Comparison of ENCODE assay signal across 8 cellular contexts in the genomic region with DNA sequence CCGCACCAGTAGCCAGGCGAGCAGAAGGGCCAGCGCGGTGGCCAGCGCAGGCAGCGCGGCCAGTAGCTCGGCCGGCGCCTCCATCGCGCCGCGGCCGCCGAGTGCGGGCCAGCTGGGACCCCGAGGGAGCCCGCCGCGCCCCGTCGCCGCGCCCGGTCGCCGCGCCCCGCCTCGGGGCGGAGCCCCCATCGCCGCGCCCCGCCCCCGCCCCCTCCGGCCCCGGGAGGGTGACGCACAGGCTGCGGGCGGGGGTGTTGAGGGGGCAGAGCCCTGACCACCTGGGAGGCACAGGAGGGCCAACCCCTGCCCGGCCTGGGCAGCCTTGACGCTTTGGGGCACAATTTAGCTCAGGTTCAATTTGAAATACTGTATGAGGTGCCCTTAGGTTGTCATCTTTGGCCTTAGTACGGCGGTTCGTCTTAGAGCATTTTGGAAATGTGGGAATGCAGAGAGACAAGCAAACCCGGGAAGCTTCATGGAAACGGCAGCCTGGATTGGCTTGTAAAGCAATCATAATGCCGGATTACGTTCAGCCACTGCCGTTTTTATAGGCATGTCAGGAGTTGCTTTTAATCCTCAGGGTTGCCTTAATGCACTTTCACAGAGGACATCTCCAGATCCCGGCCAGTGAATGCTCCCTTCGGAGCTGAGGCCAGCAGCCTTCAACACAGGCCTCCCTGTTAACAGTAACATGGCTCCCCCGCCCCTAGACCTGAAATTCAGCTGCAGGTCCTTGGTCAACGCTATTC. TPM values are rescaled to one million over a fixed set of nuclear protein-coding genes. Genes with fewer than 3 reads are reported as not detected.
DNase-seq lines count a peak whose midpoint lies in the region; ATAC-seq and TF ChIP-seq lines count a peak whose summit lies in the region.

A gene with protein sequence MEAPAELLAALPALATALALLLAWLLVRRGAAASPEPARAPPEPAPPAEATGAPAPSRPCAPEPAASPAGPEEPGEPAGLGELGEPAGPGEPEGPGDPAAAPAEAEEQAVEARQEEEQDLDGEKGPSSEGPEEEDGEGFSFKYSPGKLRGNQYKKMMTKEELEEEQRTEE (minus strand): TSS at position 103 of the 749 bp plus-strand sequence. CDS start 19 bp downstream, at position 84.

- peaks cover 18% of the 10 kb centered on the region for H3K4me1 ChIP-seq in DOHH2 (ENCODE audit: control insufficient read depth, low read length)
- peaks cover 27% of the 10 kb centered on the region for H3K4me1 ChIP-seq in mammary epithelial cell (ENCODE audit: insufficient read depth, low read length)
- peaks cover 24% of the 10 kb centered on the region for H3K4me1 ChIP-seq in iPS-18a (ENCODE audit: control insufficient read depth, low read depth, low read length)

- intact Hi-C loops in mammary epithelial cell (cut with micrococcal nuclease): loop anchor here (5.0 kb wide), 2 partner anchors 39 to 249 kb away; no protein-coding TSS in a partner anchor
- intact Hi-C loops in sciatic nerve (cut with DNase I): no loop called here

- TF ChIP-seq EP300 in Ishikawa (IDR thresholded peaks at IDR 0.05; ENCODE audit: borderline replicate concordance): no peak

- H3K27me3 ChIP-seq in DOHH2 (ENCODE audit: control insufficient read depth, low read length) (peaks cover 27% of the 10 kb centered on the region), mammary epithelial cell (ENCODE audit: insufficient read depth, low read length) (no peaks in the 10 kb centered on the region), iPS-18a (ENCODE audit: control insufficient read depth, insufficient read depth, low read length) (peaks cover 21% of the 10 kb centered on the region)

- dilution Hi-C loops in mammary epithelial cell (cut with HindIII; ENCODE audit: low sequenced_read_pairs): no loop called here

- BruUV-seq in mammary epithelial cell (replicated peaks; lab: Mats Ljungman, UMichigan): no TSS peak

- ATAC-seq in sciatic nerve (peak; percentile 72), GM18519 (IDR thresholded peaks at IDR 0.05; ENCODE audit: low FRiP score, unreplicated experiment) (no peak), GM19324 (IDR thresholded peaks at IDR 0.05; ENCODE audit: low FRiP score, unreplicated experiment) (no peak)

- no peak for TF ChIP-seq RAD21 in Ishikawa (IDR thresholded peaks at IDR 0.05; ENCODE audit: low read depth)

- H3K36me3 ChIP-seq in DOHH2 (ENCODE audit: control insufficient read depth, low read length) (peaks cover 25% of the 10 kb centered on the region), mammary epithelial cell (ENCODE audit: insufficient read depth, low read length) (peaks cover 6% of the 10 kb centered on the region), iPS-18a (ENCODE audit: control insufficient read depth, low read depth, low read length) (peaks cover 5% of the 10 kb centered on the region)

- TF ChIP-seq CTCF in DOHH2 (IDR thresholded peaks at IDR 0.05; ENCODE audit: low read depth, low read length, poor library complexity, severe bottlenecking) (no peak), mammary epithelial cell (conservative IDR thresholded peaks at IDR 0.05 in 1 of 2, IDR thresholded peaks at IDR 0.05 in 1 of 2; ENCODE audit: extremely low read depth in 1 of 2, insufficient read depth in 1 of 2, low read depth in 1 of 2, low read length in 2 of 2) (no peak)

- H3K9me3 ChIP-seq in DOHH2 (ENCODE audit: control insufficient read depth, insufficient read depth, low read length): no peaks in the 10 kb centered on the region
- no peaks in the 10 kb centered on the region for H3K9me3 ChIP-seq in mammary epithelial cell (replicated peaks; ENCODE audit: insufficient read depth, low read length)
- H3K9me3 ChIP-seq in iPS-18a (ENCODE audit: control insufficient read depth, low read depth, low read length): no peaks in the 10 kb centered on the region

- peak within 1 kb of the TSS; percentile 78 for H3K9ac ChIP-seq in mammary epithelial cell (ENCODE audit: insufficient read depth, low read length)
- H3K9ac ChIP-seq in iPS-18a (ENCODE audit: low read length): peak within 1 kb of the TSS; percentile 51

- H3K4me3 ChIP-seq in DOHH2 (ENCODE audit: low read length) (peak within 1 kb of the TSS; percentile 58), mammary epithelial cell (replicated peaks in 1 of 3; ENCODE audit: insufficient read depth in 1 of 3, low read depth in 2 of 3, low read length in 3 of 3) (peak within 1 kb of the TSS; percentile 65 to 68 (median 67)), iPS-18a (ENCODE audit: low read length) (peak within 1 kb of the TSS; percentile 57)

- no peaks in the 10 kb centered on the region for H3K9me2 ChIP-seq in DOHH2 (replicated peaks; ENCODE audit: control insufficient read depth, low read length)

- CTCF ChIA-PET in mammary epithelial cell (lab: Charles Lee; ENCODE audit: low non-redundant PET): interaction anchor here (0.7 kb wide), 1 partner anchor 131 kb away, joined by 10 read pairs; no protein-coding TSS in a partner anchor

- in situ Hi-C loops in mammary epithelial cell (cut with MboI; ENCODE audit: low sequenced_read_pairs in 2 of 2): no loop called here

- H3K4me2 ChIP-seq in DOHH2 (ENCODE audit: low read length) (peak within 1 kb of the TSS; percentile 67), mammary epithelial cell (ENCODE audit: insufficient read depth, low read depth, low read length) (peak within 1 kb of the TSS; percentile 90)

- peaks cover 7% of the 10 kb centered on the region for H3F3A ChIP-seq in DOHH2 (ENCODE audit: control insufficient read depth, insufficient read depth)

- peak; percentile 69 for DNase-seq in UCSD-AML1 (lab: John Stamatoyannopoulos, UW; ENCODE audit: unreplicated experiment)
- DNase-seq in mammary epithelial cell: peak; percentile 66
- DNase-seq in sciatic nerve (ENCODE audit: low spot score): peak; percentile 86

- H2AFZ ChIP-seq in mammary epithelial cell (ENCODE audit: low read depth, low read length): peak within 1 kb of the TSS; percentile 68

- H3K27ac ChIP-seq in DOHH2 (ENCODE audit: low read depth, low read length): no peak within 1 kb of the TSS
- H3K27ac ChIP-seq in mammary epithelial cell (ENCODE audit: insufficient read depth, low read depth, low read length): peak within 1 kb of the TSS; percentile 40
- H3K27ac ChIP-seq in iPS-18a (ENCODE audit: low read length): no peak within 1 kb of the TSS

- H3K79me2 ChIP-seq in DOHH2 (ENCODE audit: control insufficient read depth, low read length) (no peaks in the 10 kb centered on the region), mammary epithelial cell (ENCODE audit: insufficient read depth, low read length) (peaks cover 52% of the 10 kb centered on the region)

- WGBS in mammary epithelial cell (ENCODE audit: low coverage, missing lambda C conversion rate): 15% methylated on average over 14 of the region's 56 CpGs

- H4K20me1 ChIP-seq in DOHH2 (ENCODE audit: control insufficient read depth, insufficient read depth, low read depth, low read length) (no peaks in the 10 kb centered on the region), mammary epithelial cell (ENCODE audit: insufficient read depth, low read length) (peaks cover 3% of the 10 kb centered on the region)

TF ChIP-seq in Ishikawa, 13 proteins besides CTCF, POLR2A, EP300 and RAD21:
- TF ChIP-seq CREB1 (IDR thresholded peaks at IDR 0.05; ENCODE audit: low read depth) (peak; percentile 13; the same call in 1 of the 2 replicates), YY1 (IDR thresholded peaks at IDR 0.05; ENCODE audit: low read depth) (0 out of 2 replicates have a peak, but pooled peaks have one; percentile 16), EGR1 (IDR thresholded peaks at IDR 0.05) (peak; percentile 67), NFIC (IDR thresholded peaks at IDR 0.05) (no peak)
- TF ChIP-seq, protein P1, sequence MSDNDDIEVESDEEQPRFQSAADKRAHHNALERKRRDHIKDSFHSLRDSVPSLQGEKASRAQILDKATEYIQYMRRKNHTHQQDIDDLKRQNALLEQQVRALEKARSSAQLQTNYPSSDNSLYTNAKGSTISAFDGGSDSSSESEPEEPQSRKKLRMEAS (IDR thresholded peaks at IDR 0.05): peak; percentile 33

RNA-seq across cellular contexts. Expression of the gene that starts here (rescaled TPM):
- 100 to 1,000 TPM; 116 to 183 TPM for total RNA-seq in mammary epithelial cell
- 59.5 TPM for polyA plus RNA-seq in mammary epithelial cell
- 144 TPM for polyA minus RNA-seq in mammary epithelial cell
- total RNA-seq in sciatic nerve: 185 TPM
